In genomic region chr5:159220206-159220605, GRCh38 we compare ENCODE assay signal across 24 cellular contexts. TPM values are rescaled to one million over a fixed set of nuclear protein-coding genes. Genes with fewer than 3 reads are reported as not detected.
A peak's percentile ranks its signal among the peaks of the same experiment; 100 is the strongest.
DNase-seq lines count a peak whose midpoint lies in the region; ATAC-seq and TF ChIP-seq lines count a peak whose summit lies in the region.
"Had no signal": no experiment of that assay in that cellular context is flagged by ENCODE, and none has a peak within 500 bp of the region (broad histone marks: within the 10 kb centered on the region; RNA-seq: fewer than 3 reads in every experiment).

No MANE protein-coding gene starts in this region.

- H3K4me2 ChIP-seq in PC-3 (ENCODE audit: low read length): no peak overlapping the region
- H3K4me2 ChIP-seq: A549 had no signal

- ATAC-seq in PC-3: peak; percentile 42
- ATAC-seq in natural killer cell: peak in 2 of 3 donors; percentile 26 to 45
- no peak for ATAC-seq in HG03378 (IDR thresholded peaks at IDR 0.05; ENCODE audit: unreplicated experiment)
- no peak for ATAC-seq in GM18502 (IDR thresholded peaks at IDR 0.05; ENCODE audit: poor library complexity, unreplicated experiment)
- ATAC-seq: A549, Panc1 had no signal

- no peaks in the 10 kb centered on the region for H3K36me3 ChIP-seq in PC-3 (ENCODE audit: low read depth, low read length)

- H4K20me1 ChIP-seq in PC-3 (ENCODE audit: low read length): no peaks in the 10 kb centered on the region

- no peaks in the 10 kb centered on the region for H3K36me3 Mint-ChIP-seq in natural killer cell
- H3K36me3 Mint-ChIP-seq: CD4-positive, alpha-beta memory T cell had no signal

- no peaks in the 10 kb centered on the region for H3F3A ChIP-seq in PC-3 (ENCODE audit: low read length, unreplicated experiment)

- no peak for TF ChIP-seq CTCF in PC-3 (conservative IDR thresholded peaks at IDR 0.05; ENCODE audit: low read depth, low read length)
- no peak for TF ChIP-seq CTCF in epithelial cell of esophagus (IDR thresholded peaks at IDR 0.05; ENCODE audit: insufficient read depth, low read depth, low read length, missing control alignments)
- no peak for TF ChIP-seq CTCF in natural killer cell (IDR thresholded peaks at IDR 0.05)

- DNase-seq in ELR (ENCODE audit: low read depth) (peak; percentile 13), PC-3 (peak; percentile 9), epithelial cell of esophagus (ENCODE audit: low read depth) (peak; percentile 59), natural killer cell (no peak), DMS153 treated with DMSO at 0.1 percent for 48 hours (lab: John Stamatoyannopoulos, UW; ENCODE audit: unreplicated experiment) (no peak)
- DNase-seq: AML-193; C1 segment of cervical spinal cord; Caco-2; CD4-positive, alpha-beta memory T cell; Kasumi-1; MV-4-11; NCI-H1105; NCI-H1436 treated with DMSO at 0.1 percent for 48 hours; NCI-H187 treated with DMSO at 0.1 percent for 48 hours; NCI-H2171 treated with DMSO at 0.1 percent for 48 hours; NCI-H446; NCI-H524 treated with DMSO at 0.1 percent for 48 hours; NCI-H774; SHP77 treated with DMSO at 0.1 percent for 48 hours had no signal

- H3K4me1 Mint-ChIP-seq in natural killer cell: peaks cover 12 to 14% of the 10 kb centered on the region in 2 donors

- H3K27ac Mint-ChIP-seq in natural killer cell: no peak overlapping the region

- H3K9me2 ChIP-seq in PC-3 (replicated peaks; ENCODE audit: low read length): no peaks in the 10 kb centered on the region

- intact Hi-C loops in PC-3 (cut with micrococcal nuclease): no loop called here
- intact Hi-C loops in natural killer cell (cut with micrococcal nuclease): no loop called here

- peaks cover 7 to 22% of the 10 kb centered on the region in 2 donors for H3K27me3 Mint-ChIP-seq in natural killer cell (ENCODE audit: low read depth in 2 of 2)

- H3K9ac ChIP-seq in PC-3 (ENCODE audit: low read length): no peak overlapping the region

- no TSS peak for BruUV-seq in PC-3 (replicated peaks; lab: Mats Ljungman, UMichigan)

- no peaks in the 10 kb centered on the region for H3K27me3 ChIP-seq in PC-3 (ENCODE audit: low read length)

- H3K4me1 ChIP-seq in PC-3 (ENCODE audit: insufficient read depth, low read length): no peaks in the 10 kb centered on the region
- H3K4me1 ChIP-seq: Caco-2 had no signal

- H3K4me3 ChIP-seq in PC-3 (ENCODE audit: low read length) (no peak overlapping the region), epithelial cell of esophagus (ENCODE audit: low read length) (no peak overlapping the region)
- H3K4me3 ChIP-seq: A549 had no signal

- CTCF ChIA-PET in PC-3 (lab: Charles Lee): no interaction called here

- H3K9me3 Mint-ChIP-seq in natural killer cell: no peaks in the 10 kb centered on the region

- H2AFZ ChIP-seq in PC-3 (ENCODE audit: low read length): no peak overlapping the region

- POLR2A ChIA-PET in PC-3 (lab: Charles Lee; ENCODE audit: unreplicated experiment): no interaction called here

- no peak overlapping the region for H3K27ac ChIP-seq in PC-3 (ENCODE audit: low read length)
- H3K27ac ChIP-seq: HL-60 had no signal

- no peaks in the 10 kb centered on the region for H3K79me2 ChIP-seq in PC-3 (ENCODE audit: low read length)

- no peak overlapping the region for H3K4me3 Mint-ChIP-seq in natural killer cell
- H3K4me3 Mint-ChIP-seq: CD4-positive, alpha-beta memory T cell had no signal

- no peaks in the 10 kb centered on the region for H3K9me3 ChIP-seq in PC-3 (ENCODE audit: low read length)
- H3K9me3 ChIP-seq: A549, Caco-2 had no signal

RNA-seq across cellular contexts. Expression of gene RNF145, which starts 10.9 kb away (rescaled TPM):
- 13.7 and 21.8 TPM in 2 replicates for total RNA-seq in PC-3 (2014; rRNA removed)
- total RNA-seq in natural killer cell: 10 to 100 TPM; 29.8 to 40.4 (median 38.4) TPM

RNA-seq across cellular contexts. Expression of gene UBLCP1, which starts 42.9 kb away (rescaled TPM):
- total RNA-seq in PC-3 (2014; rRNA removed): 8.9 and 9.5 TPM in 2 replicates
- total RNA-seq in natural killer cell: 10 to 100 TPM; 30.0 to 37.9 (median 32.1) TPM

Comparison
In these comparisons a context has a peak if more than half of its experiments do, and no peak if none do; other contexts are left out.
1. DNase-seq: peak in ELR (single experiment), PC-3 (single experiment) and epithelial cell of esophagus (single experiment); none in natural killer cell (single experiment) and DMS153 treated with DMSO at 0.1 percent for 48 hours (single experiment).
2. ATAC-seq: peak in PC-3 (single experiment) and natural killer cell (2 of 3); none in HG03378 (single experiment) and GM18502 (single experiment).